Comparison of ENCODE assay signal across 17 cellular contexts in the genomic region with DNA sequence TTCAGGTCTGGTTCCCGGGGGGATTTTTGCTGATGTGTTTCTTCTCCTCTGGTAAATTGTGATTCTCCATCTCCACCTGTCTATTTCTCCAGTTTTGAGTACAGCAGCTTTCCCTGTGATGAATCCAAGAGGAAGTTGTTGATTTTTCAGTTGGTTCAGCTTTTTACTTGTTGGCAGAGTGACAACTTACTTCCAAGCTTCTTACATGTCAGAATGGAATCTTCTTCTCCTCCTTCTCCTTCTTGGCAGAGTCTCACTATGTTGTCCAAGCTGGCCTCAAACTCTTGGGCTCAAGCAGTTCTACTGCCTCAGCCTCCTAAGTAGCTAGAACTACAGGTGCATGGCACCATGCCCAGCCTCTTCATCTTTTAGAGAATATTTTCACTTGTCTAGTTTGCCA. TPM values are rescaled to one million over a fixed set of nuclear protein-coding genes. Genes with fewer than 3 reads are reported as not detected.
"Had no signal": no experiment of that assay in that cellular context is flagged by ENCODE, and none has a peak within 500 bp of the region (broad histone marks: within the 10 kb centered on the region; RNA-seq: fewer than 3 reads in every experiment).

No MANE protein-coding gene starts in this region.

- H3K9me3 ChIP-seq: mucosa of descending colon, thoracic aorta had no signal

- H3K4me3 ChIP-seq: mucosa of descending colon, thoracic aorta had no signal

- H3K27ac Mint-ChIP-seq: activated CD4-positive, alpha-beta memory T cell treated with anti-CD3 and anti-CD28 coated beads for 36 hours; dendritic cell treated with granulocyte-macrophage colony-stimulating factor and Interleukin-4, amounts not matched to agents 40 ng/mL and 50 ng/mL, for 4 days; effector memory CD8-positive, alpha-beta T cell; natural killer cell; stimulated activated naive CD8-positive, alpha-beta T cell treated with anti-CD3 and anti-CD28 coated beads, Interleukin-15, Interleukin-2, amounts not matched to agents 100 ng/mL and 50 ng/mL, for 24 hours; T-cell had no signal

- H3K4me3 Mint-ChIP-seq: activated CD4-positive, alpha-beta memory T cell treated with anti-CD3 and anti-CD28 coated beads for 36 hours; dendritic cell treated with granulocyte-macrophage colony-stimulating factor and Interleukin-4, amounts not matched to agents 40 ng/mL and 50 ng/mL, for 4 days; effector memory CD8-positive, alpha-beta T cell; natural killer cell; stimulated activated naive CD8-positive, alpha-beta T cell treated with anti-CD3 and anti-CD28 coated beads, Interleukin-15, Interleukin-2, amounts not matched to agents 100 ng/mL and 50 ng/mL, for 24 hours; T-cell had no signal

- H3K36me3 ChIP-seq: thoracic aorta had no signal

- FAIRE-seq: islet of Langerhans had no signal

- H3K27ac ChIP-seq: epithelial cell of prostate, thoracic aorta, VCaP had no signal

- H3K9me3 Mint-ChIP-seq: activated CD4-positive, alpha-beta memory T cell treated with anti-CD3 and anti-CD28 coated beads for 36 hours; dendritic cell treated with granulocyte-macrophage colony-stimulating factor and Interleukin-4, amounts not matched to agents 40 ng/mL and 50 ng/mL, for 4 days; effector memory CD8-positive, alpha-beta T cell; natural killer cell; stimulated activated naive CD8-positive, alpha-beta T cell treated with anti-CD3 and anti-CD28 coated beads, Interleukin-15, Interleukin-2, amounts not matched to agents 100 ng/mL and 50 ng/mL, for 24 hours; T-cell had no signal

- H3K4me1 Mint-ChIP-seq: natural killer cell had no signal

- DNase-seq: activated CD4-positive, alpha-beta memory T cell treated with anti-CD3 and anti-CD28 coated beads for 36 hours; central memory CD4-positive, alpha-beta T cell; effector memory CD8-positive, alpha-beta T cell; foreskin melanocyte; head of caudate nucleus; mammary epithelial cell; mucosa of descending colon; natural killer cell; stimulated activated CD4-positive, alpha-beta T cell treated with anti-CD3 and anti-CD28 coated beads, Interleukin-4, amount 100 ng/mL, for 1 hour; T-cell had no signal

- H3K36me3 Mint-ChIP-seq: activated CD4-positive, alpha-beta memory T cell treated with anti-CD3 and anti-CD28 coated beads for 36 hours; natural killer cell; T-cell had no signal

RNA-seq across cellular contexts. Expression of a gene that starts 33.4 kb away (rescaled TPM):
- total RNA-seq: natural killer cell, pulmonary artery endothelial cell, T-cell had no signal
